1 cellular context compared by ENCODE assay signal in the genomic region with DNA sequence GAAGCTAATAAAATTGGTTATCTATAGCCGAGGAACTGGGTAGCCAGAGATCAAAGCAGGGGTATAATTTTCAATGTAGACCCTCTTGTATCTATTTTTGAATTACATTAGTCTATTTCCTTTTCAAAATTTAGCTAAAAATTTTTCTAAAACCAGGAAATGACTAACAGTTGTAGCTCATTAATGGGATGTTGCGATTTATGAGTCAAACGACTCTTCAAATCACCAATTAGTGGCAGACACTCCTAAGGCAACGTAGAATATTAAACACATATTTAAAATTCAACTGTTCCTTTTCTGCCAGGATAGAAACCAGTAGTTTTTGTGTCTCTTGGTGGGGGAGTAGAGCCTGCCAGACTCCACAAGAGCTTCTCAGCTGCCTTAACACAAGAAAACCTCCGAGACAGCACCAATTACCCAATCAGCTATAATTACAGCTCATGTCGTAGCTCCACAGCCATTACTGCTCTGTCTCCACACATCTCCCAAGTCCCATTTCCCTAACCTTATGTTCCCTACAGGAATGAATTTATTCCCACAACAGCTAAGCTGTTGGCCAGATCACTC.
TF ChIP-seq lines count a peak whose summit lies in the region.

No MANE protein-coding gene starts in this region.

TF ChIP-seq in GM12878, 131 proteins besides CTCF, POLR2A, EP300 and RAD21:
- TF ChIP-seq MTA2 (IDR thresholded peaks at IDR 0.05; ENCODE audit: low read depth) (peak; percentile 70), TCF12 (IDR thresholded peaks at IDR 0.05; ENCODE audit: low read depth, low read length) (no peak)
TF ChIP-seq in GM12878: peak in this region for 1.
